15 cellular contexts compared by ENCODE assay signal in the genomic region with DNA sequence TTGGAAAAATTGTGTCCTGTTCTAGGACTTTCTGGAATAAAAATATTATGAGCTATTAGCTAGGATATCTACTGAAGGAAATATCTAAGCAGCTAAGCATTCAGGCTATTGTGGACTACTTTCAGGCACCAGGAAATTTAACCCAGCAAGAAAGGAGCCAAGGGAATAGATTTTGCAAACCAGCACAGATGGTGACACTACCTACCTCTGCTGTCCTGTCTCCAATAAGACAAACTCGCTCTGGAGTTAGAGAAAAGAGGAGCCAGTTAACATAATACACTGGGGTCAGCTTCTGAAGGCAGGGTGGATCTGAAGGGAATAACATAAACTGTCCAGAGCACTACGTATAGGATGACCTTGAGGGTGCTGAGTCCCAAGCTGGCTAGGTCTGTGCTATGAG.
DNase-seq lines count a peak whose midpoint lies in the region; ATAC-seq and TF ChIP-seq lines count a peak whose summit lies in the region.
"Had no signal": no experiment of that assay in that cellular context is flagged by ENCODE, and none has a peak within 500 bp of the region (broad histone marks: within the 10 kb centered on the region; RNA-seq: fewer than 3 reads in every experiment).

No MANE protein-coding gene starts in this region.

- H3K27me3 Mint-ChIP-seq in glutamatergic neuron (ENCODE audit: unreplicated experiment) (peaks cover 5% of the 10 kb centered on the region), endothelial cell (ENCODE audit: unreplicated experiment) (no peaks in the 10 kb centered on the region)
- H3K27me3 Mint-ChIP-seq in effector memory CD8-positive, alpha-beta T cell = no peaks in the 10 kb centered on the region
- H3K27me3 Mint-ChIP-seq: central memory CD8-positive, alpha-beta T cell had no signal

- CTCF ChIA-PET in BJ (lab: Yijun Ruan, JAX) = interaction anchor here (0.5 to 26.2 kb wide), 19 partner anchors 9 to 758 kb away, joined by 3 to 641 read pairs (median 6); no protein-coding TSS in a partner anchor

- no peak for ATAC-seq in effector memory CD8-positive, alpha-beta T cell (replicated peaks)
- ATAC-seq in stimulated activated effector memory CD8-positive, alpha-beta T cell treated with anti-CD3 and anti-CD28 coated beads, Interleukin-12 subunit alpha, Interleukin-12 subunit beta, amount 100 ng/mL, for 72 hours = no peak

- H3K27ac Mint-ChIP-seq in glutamatergic neuron (ENCODE audit: unreplicated experiment) (peak overlapping the region; percentile 98), endothelial cell (ENCODE audit: unreplicated experiment) (no peak overlapping the region)
- peak overlapping the region in 1 of 2 donors; percentile 7 for H3K27ac Mint-ChIP-seq in effector memory CD8-positive, alpha-beta T cell
- no peak overlapping the region for H3K27ac Mint-ChIP-seq in stimulated activated effector memory CD8-positive, alpha-beta T cell treated with anti-CD3 and anti-CD28 coated beads, Interleukin-12 subunit alpha, Interleukin-12 subunit beta, amount 100 ng/mL, for 72 hours

- POLR2A ChIA-PET in BJ (lab: Charles Lee) = no interaction called here

- H3K36me3 Mint-ChIP-seq in glutamatergic neuron (ENCODE audit: unreplicated experiment) = no peaks in the 10 kb centered on the region
- H3K36me3 Mint-ChIP-seq in endothelial cell (ENCODE audit: low read depth, unreplicated experiment) = no peaks in the 10 kb centered on the region
- H3K36me3 Mint-ChIP-seq in effector memory CD8-positive, alpha-beta T cell (ENCODE audit: insufficient read depth) = peaks cover 3% of the 10 kb centered on the region
- H3K36me3 Mint-ChIP-seq in stimulated activated effector memory CD8-positive, alpha-beta T cell treated with anti-CD3 and anti-CD28 coated beads, Interleukin-12 subunit alpha, Interleukin-12 subunit beta, amount 100 ng/mL, for 72 hours = no peaks in the 10 kb centered on the region

- H3K4me3 ChIP-seq in BJ (ENCODE audit: low read depth, low read length) (no peak overlapping the region), GM06990 (replicated peaks; ENCODE audit: low read depth, low read length) (no peak overlapping the region)
- H3K4me3 ChIP-seq: gastrocnemius medialis, tibial nerve had no signal

- H3K4me1 Mint-ChIP-seq in glutamatergic neuron (ENCODE audit: low read depth, unreplicated experiment) (peaks cover 61% of the 10 kb centered on the region), endothelial cell (ENCODE audit: unreplicated experiment) (peaks cover 22% of the 10 kb centered on the region)
- H3K4me1 Mint-ChIP-seq in effector memory CD8-positive, alpha-beta T cell (ENCODE audit: low read depth in 2 of 2) = peaks cover 21 to 29% of the 10 kb centered on the region in 2 donors
- peaks cover 23% of the 10 kb centered on the region for H3K4me1 Mint-ChIP-seq in stimulated activated effector memory CD8-positive, alpha-beta T cell treated with anti-CD3 and anti-CD28 coated beads, Interleukin-12 subunit alpha, Interleukin-12 subunit beta, amount 100 ng/mL, for 72 hours

- TF ChIP-seq CTCF in BJ (IDR thresholded peaks at IDR 0.05; ENCODE audit: insufficient read depth, low read depth, low read length) (peak; percentile 64), GM06990 (IDR thresholded peaks at IDR 0.05; ENCODE audit: insufficient read depth, low read length, poor library complexity, severe bottlenecking) (peak; percentile 7), VCaP (conservative IDR thresholded peaks at IDR 0.05) (peak; percentile 36; the same call in 1 of the 2 replicates), glutamatergic neuron (IDR thresholded peaks at IDR 0.05; ENCODE audit: partially characterized antibody, unreplicated experiment) (no peak), endothelial cell (IDR thresholded peaks at IDR 0.05; ENCODE audit: unreplicated experiment) (no peak)

- no peaks in the 10 kb centered on the region for H3K27me3 ChIP-seq in BJ (ENCODE audit: control insufficient read depth, insufficient read depth, low read length)
- H3K27me3 ChIP-seq in GM06990 (replicated peaks; ENCODE audit: control insufficient read depth, insufficient read depth, low read length) = no peaks in the 10 kb centered on the region
- H3K27me3 ChIP-seq: gastrocnemius medialis, tibial nerve had no signal

- H3K36me3 ChIP-seq in BJ (ENCODE audit: control insufficient read depth, insufficient read depth, low read length) (no peaks in the 10 kb centered on the region), GM06990 (ENCODE audit: control insufficient read depth, insufficient read depth, low read length) (no peaks in the 10 kb centered on the region)
- H3K36me3 ChIP-seq: gastrocnemius medialis, tibial nerve had no signal

- H3K9me3 Mint-ChIP-seq in glutamatergic neuron (ENCODE audit: unreplicated experiment) (peaks cover 4% of the 10 kb centered on the region), endothelial cell (ENCODE audit: unreplicated experiment) (no peaks in the 10 kb centered on the region)
- H3K9me3 Mint-ChIP-seq in effector memory CD8-positive, alpha-beta T cell = no peaks in the 10 kb centered on the region
- H3K9me3 Mint-ChIP-seq in stimulated activated effector memory CD8-positive, alpha-beta T cell treated with anti-CD3 and anti-CD28 coated beads, Interleukin-12 subunit alpha, Interleukin-12 subunit beta, amount 100 ng/mL, for 72 hours = no peaks in the 10 kb centered on the region
- H3K9me3 Mint-ChIP-seq: central memory CD8-positive, alpha-beta T cell had no signal

- H3K4me3 Mint-ChIP-seq in glutamatergic neuron (ENCODE audit: unreplicated experiment) (peak overlapping the region; percentile 63), endothelial cell (ENCODE audit: unreplicated experiment) (no peak overlapping the region)
- no peak overlapping the region for H3K4me3 Mint-ChIP-seq in effector memory CD8-positive, alpha-beta T cell
- H3K4me3 Mint-ChIP-seq in stimulated activated effector memory CD8-positive, alpha-beta T cell treated with anti-CD3 and anti-CD28 coated beads, Interleukin-12 subunit alpha, Interleukin-12 subunit beta, amount 100 ng/mL, for 72 hours = no peak overlapping the region
- H3K4me3 Mint-ChIP-seq: central memory CD8-positive, alpha-beta T cell had no signal

- H3K27ac ChIP-seq in VCaP = no peak overlapping the region
- H3K27ac ChIP-seq: gastrocnemius medialis, tibial nerve had no signal

- DNase-seq in BJ (ENCODE audit: low read depth) = no peak
- no peak for DNase-seq in GM06990 (ENCODE audit: extremely low read depth, insufficient read length)
- no peak for DNase-seq in glutamatergic neuron
- no peak for DNase-seq in endothelial cell (ENCODE audit: low spot score)
- DNase-seq in effector memory CD8-positive, alpha-beta T cell = no peak
- no peak for DNase-seq in anterior cingulate cortex (lab: John Stamatoyannopoulos, UW)
- no peak for DNase-seq in stimulated activated effector memory CD8-positive, alpha-beta T cell treated with anti-CD3 and anti-CD28 coated beads, Interleukin-12 subunit alpha, Interleukin-12 subunit beta, amount 100 ng/mL, for 72 hours (ENCODE audit: low spot score in 2 of 2)
- DNase-seq: gastrocnemius medialis, GOT3, Karpas-422, NCI-H446 treated with DMSO at 0.1 percent for 48 hours, SK-N-SH had no signal

Comparison
In these comparisons a context has a peak if more than half of its experiments do, and no peak if none do; other contexts are left out.
1. CTCF ChIP-seq: peak in BJ (single experiment), GM06990 (single experiment) and VCaP (single experiment); none in glutamatergic neuron (single experiment) and endothelial cell (single experiment).